Comparison of ENCODE assay signal across 16 cellular contexts in genomic region chr4:20809796-20810195, GRCh38.
A peak's percentile ranks its signal among the peaks of the same experiment; 100 is the strongest.
DNase-seq lines count a peak whose midpoint lies in the region; ATAC-seq and TF ChIP-seq lines count a peak whose summit lies in the region.
"Had no signal": no experiment of that assay in that cellular context is flagged by ENCODE, and none has a peak within 500 bp of the region (broad histone marks: within the 10 kb centered on the region; RNA-seq: fewer than 3 reads in every experiment).

No MANE protein-coding gene starts in this region.

- ATAC-seq in left ventricle myocardium superior: no peak

- H3K4me1 ChIP-seq in cardiac muscle cell (ENCODE audit: low read depth): no peaks in the 10 kb centered on the region
- H3K4me1 ChIP-seq in PC-9 (replicated peaks; ENCODE audit: insufficient read depth): no peaks in the 10 kb centered on the region
- H3K4me1 ChIP-seq: colonic mucosa, parathyroid adenoma had no signal

- no peaks in the 10 kb centered on the region for H3K36me3 Mint-ChIP-seq in progenitor cell of endocrine pancreas (ENCODE audit: insufficient read depth)
- H3K36me3 Mint-ChIP-seq: CD8-positive, alpha-beta memory T cell had no signal

- peak in 1 of 2 donors; percentile 18 for DNase-seq in cardiac muscle cell (ENCODE audit: low read depth in 1 of 2, low spot score in 1 of 2)
- DNase-seq in left ventricle myocardium superior: no peak
- DNase-seq in PC-9: peak; percentile 50 to 52
- peak; percentile 52 for DNase-seq in iPS-NIHi7 (ENCODE audit: extremely low spot score)
- no peak for DNase-seq in foreskin melanocyte
- DNase-seq in GM19238 (ENCODE audit: insufficient read length, low spot score): no peak
- no peak for DNase-seq in progenitor cell of endocrine pancreas (ENCODE audit: low spot score, unreplicated experiment)
- DNase-seq in SK-N-DZ (ENCODE audit: low spot score): no peak
- DNase-seq: ACHN; activated CD4-positive, alpha-beta T cell treated with anti-CD3 and anti-CD28 coated beads, Interleukin-2, amount 50 U/mL, for 4 hours; CD8-positive, alpha-beta memory T cell; colonic mucosa; hypothalamus; midbrain had no signal

- H2AFZ ChIP-seq in PC-9: no peak overlapping the region
- H2AFZ ChIP-seq: parathyroid adenoma had no signal

- H3K9me2 ChIP-seq in PC-9 (ENCODE audit: insufficient read depth): no peaks in the 10 kb centered on the region

- CTCF ChIA-PET in PC-9 (lab: Charles Lee): interaction anchor here (0.7 to 1.3 kb wide), 2 partner anchors 36 to 38 kb away, joined by 3 read pairs; no protein-coding TSS in a partner anchor

- intact Hi-C loops in left ventricle myocardium superior (cut with micrococcal nuclease): no loop called here
- intact Hi-C loops in PC-9 (cut with micrococcal nuclease; ENCODE audit: unreplicated experiment): no loop called here

- POLR2A ChIA-PET in PC-9 (lab: Charles Lee; ENCODE audit: unreplicated experiment): no interaction called here

- no peaks in the 10 kb centered on the region for H3K79me2 ChIP-seq in PC-9 (ENCODE audit: low read depth)
- H3K79me2 ChIP-seq: parathyroid adenoma had no signal

- TF ChIP-seq CTCF in cardiac muscle cell (IDR thresholded peaks at IDR 0.05; ENCODE audit: low read depth, low read length) (no peak), PC-9 (conservative IDR thresholded peaks at IDR 0.05) (no peak), progenitor cell of endocrine pancreas (IDR thresholded peaks at IDR 0.05; ENCODE audit: unreplicated experiment) (no peak)

- H3K27me3 ChIP-seq in cardiac muscle cell (no peaks in the 10 kb centered on the region), PC-9 (ENCODE audit: insufficient read depth, low read depth) (no peaks in the 10 kb centered on the region)
- H3K27me3 ChIP-seq: colonic mucosa had no signal

- H3F3A ChIP-seq in PC-9 (ENCODE audit: insufficient read depth, low read depth): no peaks in the 10 kb centered on the region

- H3K4me3 ChIP-seq in cardiac muscle cell (no peak overlapping the region), PC-9 (no peak overlapping the region)
- H3K4me3 ChIP-seq: colonic mucosa had no signal

- H3K36me3 ChIP-seq in cardiac muscle cell (no peaks in the 10 kb centered on the region), PC-9 (ENCODE audit: low read depth) (no peaks in the 10 kb centered on the region)
- H3K36me3 ChIP-seq: colonic mucosa had no signal

- H3K4me3 Mint-ChIP-seq in progenitor cell of endocrine pancreas (ENCODE audit: low read depth): no peak overlapping the region
- H3K4me3 Mint-ChIP-seq: activated T-helper 1 cell treated with anti-CD3 and anti-CD28 coated beads, Interleukin-12 subunit alpha, Interleukin-12 subunit beta, Interleukin-2, Interleukin-4 antibody, amounts not matched to agents 30 ng/mL and 10 ng/mL and 1 ng/mL, durations not matched to agents 14 hours and 24 hours and 36 hours; CD8-positive, alpha-beta memory T cell had no signal

- peaks cover 22% of the 10 kb centered on the region for H3K4me1 Mint-ChIP-seq in progenitor cell of endocrine pancreas (ENCODE audit: low read depth)
- H3K4me1 Mint-ChIP-seq: CD8-positive, alpha-beta memory T cell had no signal

- no peaks in the 10 kb centered on the region for H3K9me3 ChIP-seq in cardiac muscle cell (ENCODE audit: low read depth)
- no peaks in the 10 kb centered on the region for H3K9me3 ChIP-seq in PC-9 (ENCODE audit: insufficient read depth, low read depth)
- H3K9me3 ChIP-seq: colonic mucosa had no signal

- H3K27ac Mint-ChIP-seq in progenitor cell of endocrine pancreas: no peak overlapping the region
- H3K27ac Mint-ChIP-seq: activated T-helper 1 cell treated with anti-CD3 and anti-CD28 coated beads, Interleukin-12 subunit alpha, Interleukin-12 subunit beta, Interleukin-2, Interleukin-4 antibody, amounts not matched to agents 30 ng/mL and 10 ng/mL and 1 ng/mL, durations not matched to agents 14 hours and 24 hours and 36 hours had no signal

- H3K27ac ChIP-seq in cardiac muscle cell (peak overlapping the region; percentile 39), PC-9 (no peak overlapping the region)
- H3K27ac ChIP-seq: colonic mucosa, parathyroid adenoma had no signal

- peaks cover 2% of the 10 kb centered on the region for H3K9me3 Mint-ChIP-seq in progenitor cell of endocrine pancreas (ENCODE audit: low read depth)
- H3K9me3 Mint-ChIP-seq: activated T-helper 1 cell treated with anti-CD3 and anti-CD28 coated beads, Interleukin-12 subunit alpha, Interleukin-12 subunit beta, Interleukin-2, Interleukin-4 antibody, amounts not matched to agents 30 ng/mL and 10 ng/mL and 1 ng/mL, durations not matched to agents 14 hours and 24 hours and 36 hours had no signal

- no TSS peak for BruUV-seq in PC-9 (replicated peaks; lab: Mats Ljungman, UMichigan)

- H4K20me1 ChIP-seq in PC-9 (ENCODE audit: insufficient read depth): no peaks in the 10 kb centered on the region

- no peaks in the 10 kb centered on the region for H3K27me3 Mint-ChIP-seq in progenitor cell of endocrine pancreas
- H3K27me3 Mint-ChIP-seq: CD8-positive, alpha-beta memory T cell had no signal

- no peak overlapping the region for H3K4me2 ChIP-seq in PC-9

Comparison
In these comparisons a context has a peak if more than half of its experiments do, and no peak if none do; other contexts are left out.
1. DNase-seq: peak in PC-9 (2 of 2) and iPS-NIHi7 (single experiment); none in left ventricle myocardium superior (single experiment), foreskin melanocyte (single experiment), GM19238 (single experiment), progenitor cell of endocrine pancreas (single experiment) and SK-N-DZ (single experiment).